Comparison of ENCODE assay signal across 1 cellular context in genomic region chr1:2564815-2565415, GRCh38.
TF ChIP-seq lines count a peak whose summit lies in the region.

No MANE protein-coding gene starts in this region.

TF ChIP-seq in HEK293, 187 proteins besides CTCF, POLR2A, EP300 and RAD21:
- no peak for TF ChIP-seq ZFHX2 (tag by site-specific recombination; conservative IDR thresholded peaks at IDR 0.05)
- no peak for TF ChIP-seq ZNF747 (tag by site-specific recombination; IDR thresholded peaks at IDR 0.05)
- TF ChIP-seq KLF8 (tag by site-specific recombination; IDR thresholded peaks at IDR 0.05): no peak
- TF ChIP-seq ZBTB21 (tag by site-specific recombination; IDR thresholded peaks at IDR 0.05): no peak
- peak; percentile 61; the same call in 1 of the 2 replicates for TF ChIP-seq KLF17 (tag by site-specific recombination; IDR thresholded peaks at IDR 0.05)
- TF ChIP-seq SCRT2 (tag by site-specific recombination; IDR thresholded peaks at IDR 0.05): peak; percentile 48
- TF ChIP-seq GLIS1 (tag by site-specific recombination; IDR thresholded peaks at IDR 0.05): 0 out of 2 replicates have a peak, but pooled peaks have one; percentile 5
